ENCODE assay signal across 1 cellular context in genomic region chr10:6108072-6108471, GRCh38.
TF ChIP-seq lines count a peak whose summit lies in the region.

No MANE protein-coding gene starts in this region.

TF ChIP-seq in H1, 55 proteins besides CTCF, POLR2A, EP300 and RAD21:
- TF ChIP-seq HDAC2 (IDR thresholded peaks at IDR 0.05; ENCODE audit: borderline replicate concordance in 1 of 2, low read depth in 2 of 2, low read length in 2 of 2) (no peak), SIX5 (IDR thresholded peaks at IDR 0.05; ENCODE audit: low read depth, low read length) (no peak), POU5F1 (IDR thresholded peaks at IDR 0.05; ENCODE audit: low read depth, low read length) (no peak), TAF7 (optimal IDR thresholded peaks at IDR 0.05; ENCODE audit: borderline replicate concordance, low read depth, low read length) (no peak), CREB1 (IDR thresholded peaks at IDR 0.05) (no peak), JUND (IDR thresholded peaks at IDR 0.05; ENCODE audit: low read length) (no peak), SP2 (IDR thresholded peaks at IDR 0.05; ENCODE audit: low read length) (no peak), PHF8 (conservative IDR thresholded peaks at IDR 0.05; ENCODE audit: low read depth, low read length) (no peak), HDAC6 (IDR thresholded peaks at IDR 0.05; ENCODE audit: low read depth, low read length) (no peak), CBX8 (IDR thresholded peaks at IDR 0.05; ENCODE audit: borderline replicate concordance, low read depth, low read length) (no peak), NRF1 (IDR thresholded peaks at IDR 0.05; ENCODE audit: low read depth, low read length) (no peak)
